In the genomic region with DNA sequence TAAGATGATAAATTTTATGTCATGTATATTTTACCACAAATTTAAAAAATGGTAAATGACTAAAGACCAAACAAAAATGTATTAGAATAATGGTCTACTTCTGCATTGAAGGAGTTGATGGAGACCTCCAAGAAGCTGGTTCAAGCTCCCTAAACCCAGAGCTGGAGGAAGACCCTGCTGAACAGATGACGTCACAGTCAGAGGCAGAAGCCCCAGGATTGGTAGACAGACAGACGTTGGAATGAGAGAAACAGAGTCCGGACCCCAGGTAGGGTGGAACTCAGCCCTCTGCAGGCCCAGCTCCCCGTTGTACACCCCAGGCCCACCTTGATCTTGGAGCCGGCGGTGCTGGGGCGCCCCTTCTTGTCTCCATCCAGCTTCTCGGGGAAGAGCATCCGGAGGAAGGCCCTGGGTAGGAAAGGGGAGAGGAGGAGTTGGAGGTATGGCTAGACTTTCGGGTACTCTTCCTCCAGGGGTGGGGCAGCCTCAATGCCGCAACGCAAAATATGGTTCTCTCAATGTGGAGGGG, we compare ENCODE assay signal across 27 cellular contexts. TPM values are rescaled to one million over a fixed set of nuclear protein-coding genes. Genes with fewer than 3 reads are reported as not detected.
"Had no signal": no experiment of that assay in that cellular context is flagged by ENCODE, and none has a peak within 500 bp of the region (broad histone marks: within the 10 kb centered on the region; RNA-seq: fewer than 3 reads in every experiment).

No MANE protein-coding gene starts in this region.

- H3K4me3 Mint-ChIP-seq: activated CD4-positive, alpha-beta memory T cell treated with anti-CD3 and anti-CD28 coated beads for 36 hours; activated CD4-positive, alpha-beta T cell treated with anti-CD3 and anti-CD28 coated beads, Interleukin-2, amount 10 ng/mL, durations not matched to agents 7 days and 5 days; activated naive CD8-positive, alpha-beta T cell; activated T-cell treated with anti-CD3 and anti-CD28 coated beads, Interleukin-2, amount 50 U/mL, for 4 hours; brain; central memory CD8-positive, alpha-beta T cell had no signal

- H3K9ac ChIP-seq: SK-N-SH had no signal

- DNase-seq: activated CD4-positive, alpha-beta memory T cell treated with anti-CD3 and anti-CD28 coated beads for 36 hours; activated CD4-positive, alpha-beta T cell treated with anti-CD3 and anti-CD28 coated beads, Interleukin-2, amount 10 ng/mL, durations not matched to agents 7 days and 5 days; activated CD4-positive, CD25-positive, alpha-beta regulatory T cell; activated CD8-positive, alpha-beta memory T cell treated with anti-CD3 and anti-CD28 coated beads for 24 hours; activated effector memory CD4-positive, alpha-beta T cell treated with anti-CD3 and anti-CD28 coated beads, Interleukin-2, amount 50 U/mL, for 16 hours; activated naive CD4-positive, alpha-beta T cell treated with Interleukin-2 at 50 U/mL for 16 hours; activated T-cell treated with anti-CD3 and anti-CD28 coated beads, Interleukin-2, amount 50 U/mL, for 4 hours; amygdala; Kasumi-1; KBM-7; NCI-H1048; NCI-H146; NCI-H1930; NCI-H2171; NCI-H226; NCI-H526 treated with DMSO at 0.1 percent for 48 hours; Peyer's patch; Right ventricle myocardium superior; SJCRH30; SK-N-SH had no signal

- H3K36me3 ChIP-seq: Peyer's patch, SJCRH30 had no signal

- H3K4me1 ChIP-seq: Peyer's patch, SJCRH30 had no signal

- H3K4me1 Mint-ChIP-seq: activated CD4-positive, alpha-beta T cell treated with anti-CD3 and anti-CD28 coated beads, Interleukin-2, amount 10 ng/mL, durations not matched to agents 7 days and 5 days; brain had no signal

- ATAC-seq: activated T-cell treated with anti-CD3 and anti-CD28 coated beads, Interleukin-2, amount 50 U/mL, for 4 hours had no signal

- H3K4me2 ChIP-seq: SK-N-SH had no signal

- H3K27ac ChIP-seq: Peyer's patch, RWPE1, SJCRH30, VCaP had no signal

- H3K27ac Mint-ChIP-seq: activated CD4-positive, alpha-beta memory T cell treated with anti-CD3 and anti-CD28 coated beads for 36 hours; activated CD4-positive, alpha-beta T cell treated with anti-CD3 and anti-CD28 coated beads, Interleukin-2, amount 10 ng/mL, durations not matched to agents 7 days and 5 days; activated naive CD8-positive, alpha-beta T cell; brain; T-helper 1 cell treated with Interleukin-12 subunit alpha and Interleukin-12 subunit beta and Interleukin-4 antibody, amounts not matched to agents 30 μg/mL and 1 μg/mL, for 36 hours had no signal

- H3K9me3 Mint-ChIP-seq: activated CD4-positive, alpha-beta memory T cell treated with anti-CD3 and anti-CD28 coated beads for 36 hours; activated CD4-positive, alpha-beta T cell treated with anti-CD3 and anti-CD28 coated beads, Interleukin-2, amount 10 ng/mL, durations not matched to agents 7 days and 5 days; activated T-cell treated with anti-CD3 and anti-CD28 coated beads, Interleukin-2, amount 50 U/mL, for 4 hours; brain; central memory CD8-positive, alpha-beta T cell; T-helper 1 cell treated with Interleukin-12 subunit alpha and Interleukin-12 subunit beta and Interleukin-4 antibody, amounts not matched to agents 30 μg/mL and 1 μg/mL, for 36 hours had no signal

- H3K27me3 ChIP-seq: Peyer's patch, SJCRH30 had no signal

- H3K4me3 ChIP-seq: Peyer's patch, SJCRH30 had no signal

- H3K27me3 Mint-ChIP-seq: activated CD4-positive, alpha-beta memory T cell treated with anti-CD3 and anti-CD28 coated beads for 36 hours; activated CD4-positive, alpha-beta T cell treated with anti-CD3 and anti-CD28 coated beads, Interleukin-2, amount 10 ng/mL, durations not matched to agents 7 days and 5 days; activated naive CD8-positive, alpha-beta T cell; brain; central memory CD8-positive, alpha-beta T cell had no signal

- FAIRE-seq: astrocyte had no signal

- H3K9me3 ChIP-seq: Peyer's patch, SJCRH30, SK-N-SH had no signal

- H3K36me3 Mint-ChIP-seq: activated naive CD8-positive, alpha-beta T cell had no signal

RNA-seq across cellular contexts. Expression of a gene that starts 37.2 kb away (rescaled TPM):
- total RNA-seq: SJCRH30 had no signal
